Comparison of ENCODE assay signal across 8 cellular contexts in the genomic region with DNA sequence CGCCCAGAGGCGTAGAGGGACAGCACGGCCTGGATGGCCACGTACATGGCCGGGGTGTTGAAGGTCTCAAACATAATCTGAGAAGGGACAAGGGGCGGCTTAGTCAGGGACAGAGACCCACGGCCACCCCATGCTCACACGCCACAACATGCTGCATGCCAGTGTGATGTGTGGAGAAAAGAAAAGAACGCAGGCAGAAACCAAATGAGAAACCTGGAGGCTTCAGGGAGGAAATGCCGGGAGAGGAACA. TPM values are rescaled to one million over a fixed set of nuclear protein-coding genes. Genes with fewer than 3 reads are reported as not detected.
DNase-seq lines count a peak whose midpoint lies in the region; FAIRE-seq and TF ChIP-seq lines count a peak whose summit lies in the region.

No MANE protein-coding gene starts in this region.

- no peaks in the 10 kb centered on the region for H3K27me3 ChIP-seq in suprapubic skin

- H3K36me3 ChIP-seq in kidney (ENCODE audit: control insufficient read depth in 1 of 2, insufficient read depth in 2 of 2, low read length in 2 of 2): peaks cover 11 to 28% of the 10 kb centered on the region in 2 donors
- peaks cover 20% of the 10 kb centered on the region for H3K36me3 ChIP-seq in suprapubic skin

- TF ChIP-seq EP300 in suprapubic skin (IDR thresholded peaks at IDR 0.05): no peak

- H3K36me3 Mint-ChIP-seq in T-helper 2 cell treated with Interferon-gamma antibody and Interleukin-4, amounts not matched to agents 5 μg/mL and 100 μg/mL, for 36 hours (ENCODE audit: low read depth): peaks cover 47% of the 10 kb centered on the region
- peaks cover 43% of the 10 kb centered on the region for H3K36me3 Mint-ChIP-seq in activated naive CD8-positive, alpha-beta T cell treated with anti-CD3 and anti-CD28 coated beads for 36 hours

- H3K4me3 ChIP-seq in kidney (ENCODE audit: low read length in 2 of 2): peak overlapping the region; percentile 84 to 96
- H3K4me3 ChIP-seq in suprapubic skin: peak overlapping the region; percentile 96

- peaks cover 3% of the 10 kb centered on the region for H3K27me3 Mint-ChIP-seq in T-helper 2 cell treated with Interferon-gamma antibody and Interleukin-4, amounts not matched to agents 5 μg/mL and 100 μg/mL, for 36 hours (ENCODE audit: low read depth)
- peaks cover 11% of the 10 kb centered on the region for H3K27me3 Mint-ChIP-seq in activated naive CD8-positive, alpha-beta T cell treated with anti-CD3 and anti-CD28 coated beads for 36 hours

- H3K27ac ChIP-seq in kidney (ENCODE audit: low read depth in 2 of 2, low read length in 2 of 2) (peak overlapping the region; percentile 88 to 90), suprapubic skin (peak overlapping the region; percentile 95)

- 0% methylated on average over 10 of the region's 10 CpGs for WGBS in suprapubic skin

- H3K9me3 Mint-ChIP-seq in T-helper 2 cell treated with Interferon-gamma antibody and Interleukin-4, amounts not matched to agents 5 μg/mL and 100 μg/mL, for 36 hours: no peaks in the 10 kb centered on the region
- peaks cover 1% of the 10 kb centered on the region for H3K9me3 Mint-ChIP-seq in activated naive CD8-positive, alpha-beta T cell treated with anti-CD3 and anti-CD28 coated beads for 36 hours

- peaks cover 26% of the 10 kb centered on the region for H3K4me1 Mint-ChIP-seq in T-helper 2 cell treated with Interferon-gamma antibody and Interleukin-4, amounts not matched to agents 5 μg/mL and 100 μg/mL, for 36 hours (ENCODE audit: low read depth)
- H3K4me1 Mint-ChIP-seq in activated naive CD8-positive, alpha-beta T cell treated with anti-CD3 and anti-CD28 coated beads for 36 hours: peaks cover 27% of the 10 kb centered on the region

- peak overlapping the region; percentile 94 for H3K27ac Mint-ChIP-seq in T-helper 2 cell treated with Interferon-gamma antibody and Interleukin-4, amounts not matched to agents 5 μg/mL and 100 μg/mL, for 36 hours
- peak overlapping the region; percentile 93 for H3K27ac Mint-ChIP-seq in activated naive CD8-positive, alpha-beta T cell treated with anti-CD3 and anti-CD28 coated beads for 36 hours

- H3K9me3 ChIP-seq in kidney (ENCODE audit: control insufficient read depth in 1 of 2, low read length in 2 of 2) (no peaks in the 10 kb centered on the region), suprapubic skin (no peaks in the 10 kb centered on the region)

- H3K4me1 ChIP-seq in kidney (ENCODE audit: control insufficient read depth in 1 of 2, insufficient read depth in 1 of 2, low read depth in 1 of 2, low read length in 2 of 2) (peaks cover 3 to 25% of the 10 kb centered on the region in 2 donors), suprapubic skin (peaks cover 61% of the 10 kb centered on the region)

- no peak for TF ChIP-seq CTCF in kidney (IDR thresholded peaks at IDR 0.05; ENCODE audit: borderline replicate concordance, extremely low read depth, insufficient read depth)
- TF ChIP-seq CTCF in suprapubic skin (IDR thresholded peaks at IDR 0.05): no peak

- intact Hi-C loops in kidney (cut with DNase I): loop anchor here (2.0 kb wide), 1 partner anchor 115 kb away; no protein-coding TSS in a partner anchor

- no peak for DNase-seq in T-helper 2 cell treated with Interferon-gamma antibody and Interleukin-4, amounts not matched to agents 5 μg/mL and 100 μg/mL, for 36 hours (ENCODE audit: low spot score)
- DNase-seq in T-helper 2 cell (no peak), kidney (no peak), suprapubic skin (ENCODE audit: low spot score in 2 of 2) (no peak), AG08395 (ENCODE audit: low spot score) (no peak), NOMO-1 (lab: John Stamatoyannopoulos, UW; ENCODE audit: unreplicated experiment in 2 of 2) (no peak), NCI-H2196 treated with DMSO at 0.1 percent for 48 hours (lab: John Stamatoyannopoulos, UW; ENCODE audit: unreplicated experiment) (no peak)
- no peak for DNase-seq in activated naive CD8-positive, alpha-beta T cell treated with anti-CD3 and anti-CD28 coated beads for 36 hours

- TF ChIP-seq POLR2A in suprapubic skin (IDR thresholded peaks at IDR 0.05): no peak

- peak overlapping the region; percentile 38 to 83 for H3K9ac ChIP-seq in kidney (ENCODE audit: low read length in 2 of 2)

- FAIRE-seq in kidney (lab: Jason Lieb, UNC): no peak

- peak overlapping the region; percentile 100 for H3K4me3 Mint-ChIP-seq in T-helper 2 cell treated with Interferon-gamma antibody and Interleukin-4, amounts not matched to agents 5 μg/mL and 100 μg/mL, for 36 hours
- peak overlapping the region; percentile 96 for H3K4me3 Mint-ChIP-seq in activated naive CD8-positive, alpha-beta T cell treated with anti-CD3 and anti-CD28 coated beads for 36 hours

RNA-seq across cellular contexts. Expression of gene ACTG1, which starts 1.1 kb away (rescaled TPM):
- total RNA-seq in activated naive CD8-positive, alpha-beta T cell treated with anti-CD3 and anti-CD28 coated beads for 36 hours: 1,000 to 10,000 TPM; 4,989 to 4,998 TPM
- total RNA-seq in kidney (2,632 TPM), suprapubic skin (1,000 to 10,000 TPM; 2,659 to 6,485 (median 4,163) TPM)
- 1,350 TPM for polyA plus RNA-seq in kidney (ENCODE audit: insufficient read depth, low read depth, low replicate concordance)

RNA-seq across cellular contexts. Expression of gene FSCN2, which starts 16.7 kb away (rescaled TPM):
- total RNA-seq in activated naive CD8-positive, alpha-beta T cell treated with anti-CD3 and anti-CD28 coated beads for 36 hours: under 1 TPM; 0.29 to 0.36 TPM
- 3.8 TPM for total RNA-seq in kidney
- 0.26 TPM for polyA plus RNA-seq in kidney (ENCODE audit: insufficient read depth, low read depth, low replicate concordance)
- total RNA-seq in suprapubic skin: 1 to 10 TPM in 3 of 4 donors, under 1 TPM in 1; 0.52 to 4.7 (median 3.3) TPM

RNA-seq across cellular contexts. Expression of gene FAAP100, which starts 40.7 kb away (rescaled TPM):
- total RNA-seq in activated naive CD8-positive, alpha-beta T cell treated with anti-CD3 and anti-CD28 coated beads for 36 hours: 10 to 100 TPM; 48.1 to 51.1 TPM
- total RNA-seq in kidney (28.6 TPM), suprapubic skin (10 to 100 TPM; 33.0 to 44.2 (median 37.7) TPM)
- polyA plus RNA-seq in kidney (ENCODE audit: insufficient read depth, low read depth, low replicate concordance): 13.2 TPM
